In the genomic region with DNA sequence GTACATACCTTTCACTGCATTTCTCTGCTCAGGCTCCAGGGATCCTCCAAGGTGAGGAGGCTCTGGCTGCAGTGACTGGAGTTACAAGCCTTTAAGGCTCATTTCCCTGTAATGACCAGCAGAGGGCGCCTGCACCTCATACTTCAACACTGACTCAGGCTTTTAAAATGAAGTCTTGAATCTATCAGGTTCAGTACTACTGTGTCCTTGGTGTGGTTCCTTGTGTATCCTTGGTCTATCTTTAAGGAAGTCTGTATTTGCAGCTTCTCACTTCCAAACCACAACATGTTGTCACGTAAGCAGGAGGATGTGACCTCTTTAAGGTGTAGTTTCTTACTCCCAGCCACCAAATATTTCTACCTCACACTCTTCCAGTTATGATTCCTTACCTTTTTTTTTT, we compare ENCODE assay signal across 8 cellular contexts. TPM values are rescaled to one million over a fixed set of nuclear protein-coding genes. Genes with fewer than 3 reads are reported as not detected.
DNase-seq lines count a peak whose midpoint lies in the region; ATAC-seq lines count a peak whose summit lies in the region.

No MANE protein-coding gene starts in this region.

- H3K14ac ChIP-seq in mesenchymal stem cell (ENCODE audit: low read length in 2 of 2) = no peak overlapping the region

- no peak overlapping the region for H3K27ac ChIP-seq in mesenchymal stem cell (ENCODE audit: low read length, poor library complexity, severe bottlenecking)

- H2AFZ ChIP-seq in mesenchymal stem cell (ENCODE audit: low read depth, low read length) = no peak overlapping the region

- H3K4ac ChIP-seq in mesenchymal stem cell (ENCODE audit: low read depth in 1 of 2, low read length in 2 of 2) = no peak overlapping the region

- peak; percentile 64 for DNase-seq in Caki2 (ENCODE audit: low read depth)
- peak; percentile 56 for DNase-seq in NCI-H748 treated with DMSO at 0.1 percent for 48 hours (lab: John Stamatoyannopoulos, UW)
- DNase-seq in activated CD4-positive, alpha-beta memory T cell treated with anti-CD3 and anti-CD28 coated beads for 36 hours = peak; percentile 79
- DNase-seq in effector CD8-positive, alpha-beta T cell (lab: John Stamatoyannopoulos, UW) = peak; percentile 52
- DNase-seq in mesenchymal stem cell = peak; percentile 86
- peak; percentile 28 to 49 for DNase-seq in stimulated activated CD8-positive, alpha-beta memory T cell treated with anti-CD3 and anti-CD28 coated beads, Interleukin-4, amount 100 ng/mL, for 1 hour (ENCODE audit: low read depth in 2 of 2, low spot score in 1 of 2)

- POLR2A ChIA-PET in activated CD4-positive, alpha-beta memory T cell treated with anti-CD3 and anti-CD28 coated beads for 36 hours (lab: Charles Lee) = no interaction called here

- H3K27ac Mint-ChIP-seq in activated CD4-positive, alpha-beta memory T cell treated with anti-CD3 and anti-CD28 coated beads for 36 hours = no peak overlapping the region

- peaks cover 0 to 21% of the 10 kb centered on the region in 2 experiments for H3K36me3 ChIP-seq in mesenchymal stem cell (ENCODE audit: control insufficient read depth in 1 of 2, insufficient read depth in 2 of 2, low read depth in 1 of 2, low read length in 2 of 2)

- H3K36me3 Mint-ChIP-seq in activated CD4-positive, alpha-beta memory T cell treated with anti-CD3 and anti-CD28 coated beads for 36 hours = peaks cover 19% of the 10 kb centered on the region

- in situ Hi-C loops in Caki2 (cut with HindIII; ENCODE audit: low pct_unique_long_range_greater_than_20kb, low sequenced_read_pairs) = no loop called here

- no peak overlapping the region for H4K91ac ChIP-seq in mesenchymal stem cell (ENCODE audit: low read length)

- H2BK5ac ChIP-seq in mesenchymal stem cell (ENCODE audit: low read depth, low read length, poor library complexity, severe bottlenecking) = no peak overlapping the region

- no peaks in the 10 kb centered on the region for H3K9me3 ChIP-seq in mesenchymal stem cell (ENCODE audit: control insufficient read depth, low read length)

- no peak overlapping the region for H2BK15ac ChIP-seq in mesenchymal stem cell (ENCODE audit: low read depth, poor library complexity, severe bottlenecking)

- H3K27me3 Mint-ChIP-seq in activated CD4-positive, alpha-beta memory T cell treated with anti-CD3 and anti-CD28 coated beads for 36 hours = no peaks in the 10 kb centered on the region

- H3K4me1 ChIP-seq in mesenchymal stem cell (ENCODE audit: control insufficient read depth, insufficient read depth, low read depth, low read length) = no peaks in the 10 kb centered on the region

- H3K9ac ChIP-seq in mesenchymal stem cell (ENCODE audit: low read length) = peak overlapping the region; percentile 15

- H3K4me3 Mint-ChIP-seq in activated CD4-positive, alpha-beta memory T cell treated with anti-CD3 and anti-CD28 coated beads for 36 hours = no peak overlapping the region

- H3K18ac ChIP-seq in mesenchymal stem cell (ENCODE audit: low read depth in 1 of 2, low read length in 2 of 2) = no peak overlapping the region

- intact Hi-C loops in activated CD4-positive, alpha-beta memory T cell treated with anti-CD3 and anti-CD28 coated beads for 36 hours (cut with micrococcal nuclease) = loop anchor here (1.0 kb wide), 5 partner anchors 48 to 326 kb away; no protein-coding TSS in a partner anchor

- ATAC-seq in GM19468 (IDR thresholded peaks at IDR 0.05; ENCODE audit: extremely low read depth, unreplicated experiment) (peak; percentile 75), HG03571 (IDR thresholded peaks at IDR 0.05; ENCODE audit: unreplicated experiment) (peak; percentile 94)

- no peak overlapping the region for H2BK120ac ChIP-seq in mesenchymal stem cell (ENCODE audit: low read depth, low read length)

- H3K9me3 Mint-ChIP-seq in activated CD4-positive, alpha-beta memory T cell treated with anti-CD3 and anti-CD28 coated beads for 36 hours = no peaks in the 10 kb centered on the region

- H3K23ac ChIP-seq in mesenchymal stem cell (ENCODE audit: low read length in 2 of 2) = no peak overlapping the region

- no peak overlapping the region for H2AK5ac ChIP-seq in mesenchymal stem cell (ENCODE audit: low read length, severe bottlenecking)

- H3K79me1 ChIP-seq in mesenchymal stem cell (replicated peaks; ENCODE audit: low read length, poor library complexity, severe bottlenecking) = peaks cover 15% of the 10 kb centered on the region

- CTCF ChIA-PET in activated CD4-positive, alpha-beta memory T cell treated with anti-CD3 and anti-CD28 coated beads for 36 hours (lab: Charles Lee) = interaction anchor here (0.6 to 9.9 kb wide), 39 partner anchors 10 to 362 kb away, joined by 3 to 278 read pairs (median 4); a partner anchor contains a TSS

- no peak overlapping the region for H3K4me3 ChIP-seq in mesenchymal stem cell (ENCODE audit: insufficient read depth in 1 of 2, low read depth in 1 of 2, low read length in 2 of 2)

- H4K8ac ChIP-seq in mesenchymal stem cell (ENCODE audit: low read length) = no peak overlapping the region

- no peak overlapping the region for H2BK12ac ChIP-seq in mesenchymal stem cell (ENCODE audit: low read length in 2 of 2)

- 0% methylated on average over 1 of the region's 2 CpGs for WGBS in mesenchymal stem cell

- no peaks in the 10 kb centered on the region for H3K27me3 ChIP-seq in mesenchymal stem cell (ENCODE audit: control insufficient read depth in 1 of 2, insufficient read depth in 1 of 2, low read length in 2 of 2)

- no peak overlapping the region for H3K4me2 ChIP-seq in mesenchymal stem cell (ENCODE audit: low read length, poor library complexity, severe bottlenecking)

- H3K4me1 Mint-ChIP-seq in activated CD4-positive, alpha-beta memory T cell treated with anti-CD3 and anti-CD28 coated beads for 36 hours (ENCODE audit: low read depth) = no peaks in the 10 kb centered on the region

RNA-seq across cellular contexts. Expression of a gene that starts 43.1 kb away (rescaled TPM):
- total RNA-seq in Caki2 (2014; rRNA removed; shearing (Covaris generic); ENCODE audit: low replicate concordance) = 2.8 and 21.0 TPM in 2 replicates
- 1 to 10 TPM; 6.8 to 6.9 TPM for total RNA-seq in activated CD4-positive, alpha-beta memory T cell treated with anti-CD3 and anti-CD28 coated beads for 36 hours
- polyA plus RNA-seq in mesenchymal stem cell (2013, experiment 1 of 2) = 0.83 TPM
- polyA plus RNA-seq in mesenchymal stem cell (2013, experiment 2 of 2) = 0.84 TPM
